Comparison of ENCODE assay signal across 15 cellular contexts in the genomic region with DNA sequence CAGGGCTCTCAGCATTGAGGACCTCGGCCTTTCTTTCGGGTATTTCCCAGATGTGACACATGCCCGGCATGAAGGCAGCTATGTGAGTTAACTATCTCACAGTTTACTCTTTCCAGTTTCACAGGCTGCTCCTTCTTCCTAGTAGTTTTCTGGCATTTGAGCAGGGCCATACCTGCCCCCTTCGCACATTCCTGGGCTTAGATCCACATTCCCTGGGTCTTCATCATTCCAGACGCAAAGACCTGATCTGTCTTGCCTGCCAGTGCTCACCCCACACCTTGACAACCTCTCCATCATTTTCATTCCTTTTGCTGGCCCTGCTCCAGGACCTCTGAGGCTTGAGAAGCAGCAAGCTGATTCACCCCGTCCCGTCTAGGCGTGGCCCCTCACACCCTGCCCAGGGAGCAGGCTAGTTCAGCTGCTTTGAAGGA.
DNase-seq lines count a peak whose midpoint lies in the region; ATAC-seq and TF ChIP-seq lines count a peak whose summit lies in the region.
"Had no signal": no experiment of that assay in that cellular context is flagged by ENCODE, and none has a peak within 500 bp of the region (broad histone marks: within the 10 kb centered on the region; RNA-seq: fewer than 3 reads in every experiment).

No MANE protein-coding gene starts in this region.

- peaks cover 14% of the 10 kb centered on the region for H3K27me3 Mint-ChIP-seq in endodermal cell (ENCODE audit: insufficient read depth)
- H3K27me3 Mint-ChIP-seq: activated CD8-positive, alpha-beta T cell treated with anti-CD3 and anti-CD28 coated beads for 36 hours had no signal

- H3K9ac ChIP-seq in endodermal cell (ENCODE audit: extremely low read depth, low read length, poor library complexity, severe bottlenecking) = no peak overlapping the region
- H3K9ac ChIP-seq: BLaER1 treated with 17β-estradiol and CSF1 and Interleukin-3, amounts not matched to agents 10 nM and 100 nM had no signal

- TF ChIP-seq CTCF in endodermal cell (conservative IDR thresholded peaks at IDR 0.05) (no peak), transverse colon (IDR thresholded peaks at IDR 0.05) (no peak), PC-9 (conservative IDR thresholded peaks at IDR 0.05) (no peak)

- H3F3A ChIP-seq in PC-9 (ENCODE audit: insufficient read depth, low read depth) = no peaks in the 10 kb centered on the region

- H3K36me3 Mint-ChIP-seq in endodermal cell (ENCODE audit: low read depth) = no peaks in the 10 kb centered on the region

- H3K9me3 Mint-ChIP-seq in endodermal cell = no peaks in the 10 kb centered on the region
- H3K9me3 Mint-ChIP-seq: activated CD8-positive, alpha-beta T cell treated with anti-CD3 and anti-CD28 coated beads for 36 hours had no signal

- no peaks in the 10 kb centered on the region for H4K20me1 ChIP-seq in PC-9 (ENCODE audit: insufficient read depth)
- H4K20me1 ChIP-seq: BLaER1 treated with 17β-estradiol and CSF1 and Interleukin-3, amounts not matched to agents 10 nM and 100 nM had no signal

- no peak overlapping the region for H3K27ac Mint-ChIP-seq in endodermal cell
- H3K27ac Mint-ChIP-seq: activated CD8-positive, alpha-beta T cell treated with anti-CD3 and anti-CD28 coated beads for 36 hours had no signal

- H3K9me2 ChIP-seq in PC-9 (ENCODE audit: insufficient read depth) = no peaks in the 10 kb centered on the region

- H3K4me1 ChIP-seq in endodermal cell (ENCODE audit: control insufficient read depth, insufficient read depth, low read length) = no peaks in the 10 kb centered on the region
- peaks cover 10% of the 10 kb centered on the region for H3K4me1 ChIP-seq in mesodermal cell (ENCODE audit: control insufficient read depth, insufficient read depth, low read length, poor library complexity, severe bottlenecking)
- H3K4me1 ChIP-seq in transverse colon = peaks cover 23 to 47% (median 27%) of the 10 kb centered on the region in 4 donors
- H3K4me1 ChIP-seq in PC-9 (replicated peaks; ENCODE audit: insufficient read depth) = no peaks in the 10 kb centered on the region

- peak; percentile 95 for DNase-seq in NCI-H226
- peak; percentile 44 for DNase-seq in endodermal cell
- peak; percentile 41 for DNase-seq in transverse colon
- DNase-seq in activated T-cell treated with anti-CD3 and anti-CD28 coated beads, Interleukin-2, amount 50 U/mL, for 1 hour = no peak
- DNase-seq in posterior cingulate gyrus = no peak
- DNase-seq in PC-9 = no peak
- DNase-seq: activated CD8-positive, alpha-beta T cell treated with anti-CD3 and anti-CD28 coated beads for 36 hours; DMS79; left ventricle myocardium superior; MV-4-11; stimulated activated naive CD4-positive, alpha-beta T cell had no signal

- H3K36me3 ChIP-seq in endodermal cell (ENCODE audit: control insufficient read depth, insufficient read depth, low read length) (no peaks in the 10 kb centered on the region), mesodermal cell (ENCODE audit: control insufficient read depth, insufficient read depth, low read length) (no peaks in the 10 kb centered on the region), transverse colon (no peaks in the 10 kb centered on the region), PC-9 (ENCODE audit: low read depth) (no peaks in the 10 kb centered on the region)
- H3K36me3 ChIP-seq: BLaER1 treated with 17β-estradiol and CSF1 and Interleukin-3, amounts not matched to agents 10 nM and 100 nM had no signal

- H3K4me1 Mint-ChIP-seq in endodermal cell = no peaks in the 10 kb centered on the region

- no peak overlapping the region for H3K4me2 ChIP-seq in PC-9

- in situ Hi-C loops in transverse colon (cut with MboI; ENCODE audit: low pct_ligation_motif_present in 1 of 4, low pct_unique_long_range_greater_than_20kb in 1 of 4, low sequenced_read_pairs in 3 of 4) = no loop called here

- H3K9me3 ChIP-seq in endodermal cell (ENCODE audit: control insufficient read depth, low read length) (no peaks in the 10 kb centered on the region), mesodermal cell (ENCODE audit: control insufficient read depth, low read length) (no peaks in the 10 kb centered on the region), transverse colon (no peaks in the 10 kb centered on the region), PC-9 (ENCODE audit: insufficient read depth, low read depth) (no peaks in the 10 kb centered on the region)
- H3K9me3 ChIP-seq: BLaER1 treated with 17β-estradiol and CSF1 and Interleukin-3, amounts not matched to agents 10 nM and 100 nM had no signal

- TF ChIP-seq EP300 in transverse colon (IDR thresholded peaks at IDR 0.05; ENCODE audit: low read depth) = no peak

- H3K27ac ChIP-seq in endodermal cell (ENCODE audit: low read depth, low read length) (no peak overlapping the region), mesodermal cell (ENCODE audit: low read depth, low read length, severe bottlenecking) (peak overlapping the region; percentile 41), transverse colon (peak overlapping the region; percentile 48 to 74 (median 66)), PC-9 (no peak overlapping the region)
- H3K27ac ChIP-seq: BLaER1 treated with 17β-estradiol and CSF1 and Interleukin-3, amounts not matched to agents 10 nM and 100 nM had no signal

- no peak for ATAC-seq in HG03378 (IDR thresholded peaks at IDR 0.05; ENCODE audit: unreplicated experiment)
- ATAC-seq: activated CD8-positive, alpha-beta T cell treated with anti-CD3 and anti-CD28 coated beads for 36 hours; left ventricle myocardium superior had no signal

- no peaks in the 10 kb centered on the region for H3K79me2 ChIP-seq in PC-9 (ENCODE audit: low read depth)

- BruUV-seq in PC-9 (replicated peaks; lab: Mats Ljungman, UMichigan) = no TSS peak

- no peaks in the 10 kb centered on the region for H3K27me3 ChIP-seq in endodermal cell (ENCODE audit: control insufficient read depth, insufficient read depth, low read length, poor library complexity, severe bottlenecking)
- no peaks in the 10 kb centered on the region for H3K27me3 ChIP-seq in transverse colon
- H3K27me3 ChIP-seq in PC-9 (ENCODE audit: insufficient read depth, low read depth) = peaks cover 36% of the 10 kb centered on the region

- POLR2A ChIA-PET in PC-9 (lab: Charles Lee; ENCODE audit: unreplicated experiment) = no interaction called here

- intact Hi-C loops in transverse colon (cut with DNase I; ENCODE audit: low total_unique reads) (no loop called here), posterior cingulate gyrus (cut with DNase I) (no loop called here), PC-9 (cut with micrococcal nuclease; ENCODE audit: unreplicated experiment) (no loop called here)

- H2AFZ ChIP-seq in PC-9 = no peak overlapping the region

- CTCF ChIA-PET in PC-9 (lab: Charles Lee) = no interaction called here

- H3K4me3 ChIP-seq in endodermal cell (ENCODE audit: low read length) = no peak overlapping the region
- H3K4me3 ChIP-seq in mesodermal cell (ENCODE audit: extremely low read depth, insufficient read depth, low read length, poor library complexity, severe bottlenecking) = no peak overlapping the region
- no peak overlapping the region for H3K4me3 ChIP-seq in transverse colon
- no peak overlapping the region for H3K4me3 ChIP-seq in PC-9
- H3K4me3 ChIP-seq: BLaER1 treated with 17β-estradiol and CSF1 and Interleukin-3, amounts not matched to agents 10 nM and 100 nM; skin epidermis had no signal

- WGBS in endodermal cell (ENCODE audit: insufficient coverage in 1 of 2, insufficient read length in 1 of 2), 2 experiments = 88 to 95% methylated on average over 6 to 8 of the region's 8 CpGs
- 81% methylated on average over 5 to 8 of the region's 8 CpGs for WGBS in mesodermal cell (ENCODE audit: insufficient coverage in 2 of 2), 2 experiments
- 47 to 50% methylated on average over 4 to 8 of the region's 8 CpGs for WGBS in transverse colon (ENCODE audit: low coverage in 1 of 2), 2 donors

- H3K4me3 Mint-ChIP-seq in endodermal cell = no peak overlapping the region
- H3K4me3 Mint-ChIP-seq: activated CD8-positive, alpha-beta T cell treated with anti-CD3 and anti-CD28 coated beads for 36 hours had no signal

- no peak for TF ChIP-seq POLR2A in transverse colon (IDR thresholded peaks at IDR 0.05)

Comparison
In these comparisons a context has a peak if more than half of its experiments do, and no peak if none do; other contexts are left out.
1. DNase-seq: peak in NCI-H226 (single experiment), endodermal cell (single experiment) and transverse colon (single experiment); none in activated T-cell treated with anti-CD3 and anti-CD28 coated beads, Interleukin-2, amount 50 U/mL, for 1 hour (single experiment), posterior cingulate gyrus (0 of 10) and PC-9 (0 of 2).
2. H3K27ac ChIP-seq: peak in mesodermal cell (single experiment) and transverse colon (4 of 4); none in endodermal cell (single experiment) and PC-9 (single experiment).